Comparison of ENCODE assay signal across 8 cellular contexts in the genomic region with DNA sequence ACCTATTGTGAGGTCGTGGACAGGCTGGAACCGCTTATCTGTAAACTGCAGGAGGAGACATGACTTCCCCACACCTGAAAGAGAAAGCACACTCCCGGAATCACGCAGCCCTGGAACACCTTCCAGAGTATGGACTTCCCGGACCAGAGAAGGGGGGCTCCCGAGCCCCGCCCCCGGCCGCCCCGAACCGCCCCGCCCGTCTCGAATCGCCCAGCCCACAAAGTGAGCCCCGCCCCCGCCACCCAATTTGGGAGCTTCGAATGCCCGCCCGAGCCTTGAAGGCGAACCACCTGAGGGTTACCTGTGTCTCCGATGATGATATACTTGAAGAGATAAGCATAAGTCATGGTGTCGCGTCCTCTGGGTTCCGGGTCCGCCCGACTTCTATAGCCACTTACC. TPM values are rescaled to one million over a fixed set of nuclear protein-coding genes. Genes with fewer than 3 reads are reported as not detected.
DNase-seq lines count a peak whose midpoint lies in the region; ATAC-seq, FAIRE-seq and TF ChIP-seq lines count a peak whose summit lies in the region.

No MANE protein-coding gene starts in this region.

- no peaks in the 10 kb centered on the region for H3K36me3 ChIP-seq in BJ (ENCODE audit: control insufficient read depth, insufficient read depth, low read length)
- peaks cover 9% of the 10 kb centered on the region; the same call in 1 of the 2 replicates for H3K36me3 ChIP-seq in Karpas-422 (ENCODE audit: insufficient read depth, low read length)
- peaks cover 9 to 26% (median 11%) of the 10 kb centered on the region in 5 donors for H3K36me3 ChIP-seq in subcutaneous abdominal adipose tissue (ENCODE audit: control insufficient read depth in 5 of 5, insufficient read depth in 5 of 5, low read length in 5 of 5)

- H3K4me3 ChIP-seq in BJ (ENCODE audit: low read depth, low read length): peak overlapping the region; percentile 94
- H3K4me3 ChIP-seq in Karpas-422 (ENCODE audit: low read length): peak overlapping the region; percentile 98
- H3K4me3 ChIP-seq in epithelial cell of proximal tubule (ENCODE audit: low read depth, low read length): peak overlapping the region; percentile 96
- H3K4me3 ChIP-seq in subcutaneous abdominal adipose tissue (ENCODE audit: low read depth in 1 of 5, low read length in 5 of 5): peak overlapping the region; percentile 84 to 100 (median 99)

- no peak for FAIRE-seq in GM19239 (lab: Jason Lieb, UNC)

- H3K4me1 ChIP-seq in Karpas-422 (ENCODE audit: low read length): peaks cover 23% of the 10 kb centered on the region
- H3K4me1 ChIP-seq in subcutaneous abdominal adipose tissue (ENCODE audit: control insufficient read depth in 5 of 5, insufficient read depth in 5 of 5, low read length in 5 of 5): peaks cover 0 to 24% (median 19%) of the 10 kb centered on the region in 5 donors

- peaks cover 23% of the 10 kb centered on the region for H3K36me3 Mint-ChIP-seq in activated CD8-positive, alpha-beta T cell treated with anti-CD3 and anti-CD28 coated beads, Interleukin-2, amount 10 ng/mL, durations not matched to agents 7 days and 5 days (ENCODE audit: low read depth)
- H3K36me3 Mint-ChIP-seq in naive thymus-derived CD8-positive, alpha-beta T cell: peaks cover 0 to 52% (median 1%) of the 10 kb centered on the region in 3 donors

- POLR2A ChIA-PET in BJ (lab: Charles Lee): interaction anchor here (0.6 to 1.0 kb wide), 2 partner anchors 50 to 406 kb away, joined by 4 to 6 read pairs; a partner anchor contains a TSS
- POLR2A ChIA-PET in activated CD8-positive, alpha-beta T cell treated with anti-CD3 and anti-CD28 coated beads, Interleukin-2, amount 10 ng/mL, durations not matched to agents 7 days and 5 days (lab: Charles Lee): interaction anchor here (0.6 to 2.5 kb wide), 6 partner anchors 19 to 1844 kb away, joined by 3 to 20 read pairs (median 4); a partner anchor contains a TSS
- POLR2A ChIA-PET in naive thymus-derived CD8-positive, alpha-beta T cell (lab: Charles Lee): interaction anchor here (0.6 to 3.5 kb wide), 11 partner anchors 10 to 1736 kb away, joined by 3 to 42 read pairs (median 5); a partner anchor contains a TSS

- peak overlapping the region; percentile 45 for H2AFZ ChIP-seq in Karpas-422 (ENCODE audit: low read length)

- H3K4me3 Mint-ChIP-seq in activated CD8-positive, alpha-beta T cell treated with anti-CD3 and anti-CD28 coated beads, Interleukin-2, amount 10 ng/mL, durations not matched to agents 7 days and 5 days: peak overlapping the region; percentile 98
- peak overlapping the region; percentile 93 to 100 (median 100) for H3K4me3 Mint-ChIP-seq in naive thymus-derived CD8-positive, alpha-beta T cell

- H4K20me1 ChIP-seq in Karpas-422 (ENCODE audit: insufficient read depth, low read depth, low read length): peaks cover 16% of the 10 kb centered on the region; the same call in 1 of the 2 replicates

- DNase-seq in BJ (ENCODE audit: low read depth) (no peak), GM19239 (ENCODE audit: insufficient read length, low spot score) (peak; percentile 38), Karpas-422 (no peak), epithelial cell of proximal tubule (ENCODE audit: low read depth) (no peak)
- DNase-seq in activated CD8-positive, alpha-beta T cell treated with anti-CD3 and anti-CD28 coated beads, Interleukin-2, amount 10 ng/mL, durations not matched to agents 7 days and 5 days: no peak
- DNase-seq in naive thymus-derived CD8-positive, alpha-beta T cell: peak in 4 of 10 donors; percentile 74 to 91 (median 90)

- ATAC-seq in activated CD8-positive, alpha-beta T cell treated with anti-CD3 and anti-CD28 coated beads, Interleukin-2, amount 10 ng/mL, durations not matched to agents 7 days and 5 days: no peak
- ATAC-seq in naive thymus-derived CD8-positive, alpha-beta T cell: peak in 1 of 2 donors; percentile 59
- ATAC-seq in GM21515 (IDR thresholded peaks at IDR 0.05; ENCODE audit: unreplicated experiment): no peak

- H3K27ac ChIP-seq in Karpas-422 (ENCODE audit: low read length) (peak overlapping the region; percentile 13; the same call in 1 of the 2 replicates), subcutaneous abdominal adipose tissue (ENCODE audit: low read depth, low read length) (peak overlapping the region; percentile 89)

- peaks cover 31% of the 10 kb centered on the region for H3K4me1 Mint-ChIP-seq in activated CD8-positive, alpha-beta T cell treated with anti-CD3 and anti-CD28 coated beads, Interleukin-2, amount 10 ng/mL, durations not matched to agents 7 days and 5 days (ENCODE audit: low read depth)
- peaks cover 13 to 50% (median 43%) of the 10 kb centered on the region in 4 donors for H3K4me1 Mint-ChIP-seq in naive thymus-derived CD8-positive, alpha-beta T cell

- no peaks in the 10 kb centered on the region for H3K27me3 Mint-ChIP-seq in activated CD8-positive, alpha-beta T cell treated with anti-CD3 and anti-CD28 coated beads, Interleukin-2, amount 10 ng/mL, durations not matched to agents 7 days and 5 days (ENCODE audit: low read depth)
- no peaks in the 10 kb centered on the region for H3K27me3 Mint-ChIP-seq in naive thymus-derived CD8-positive, alpha-beta T cell

- no peaks in the 10 kb centered on the region for H3K9me2 ChIP-seq in Karpas-422 (replicated peaks; ENCODE audit: insufficient read depth, low read length)

- peaks cover 75% of the 10 kb centered on the region for H3K79me2 ChIP-seq in Karpas-422 (ENCODE audit: low read length)

- TF ChIP-seq CTCF in BJ (IDR thresholded peaks at IDR 0.05; ENCODE audit: insufficient read depth, low read depth, low read length): no peak
- TF ChIP-seq CTCF in epithelial cell of proximal tubule (conservative IDR thresholded peaks at IDR 0.05; ENCODE audit: low read depth, low read length): no peak

- H3K9ac ChIP-seq in Karpas-422 (ENCODE audit: low read length) (peak overlapping the region; percentile 77), subcutaneous abdominal adipose tissue (ENCODE audit: low read length in 5 of 5) (peak overlapping the region; percentile 57 to 84 (median 76))

- H3K4me2 ChIP-seq in Karpas-422 (ENCODE audit: low read depth, low read length, poor library complexity, severe bottlenecking): peak overlapping the region; percentile 93

- CTCF ChIA-PET in BJ (lab: Yijun Ruan, JAX): interaction anchor here (0.6 to 2.7 kb wide), 9 partner anchors 10 to 85 kb away, joined by 3 to 14 read pairs (median 5); a partner anchor contains a TSS
- CTCF ChIA-PET in activated CD8-positive, alpha-beta T cell treated with anti-CD3 and anti-CD28 coated beads, Interleukin-2, amount 10 ng/mL, durations not matched to agents 7 days and 5 days (lab: Charles Lee): interaction anchor here (0.6 to 4.7 kb wide), 10 partner anchors 10 to 94 kb away, joined by 3 to 57 read pairs (median 10); a partner anchor contains a TSS

- peak overlapping the region; percentile 99 for H3K27ac Mint-ChIP-seq in activated CD8-positive, alpha-beta T cell treated with anti-CD3 and anti-CD28 coated beads, Interleukin-2, amount 10 ng/mL, durations not matched to agents 7 days and 5 days
- peak overlapping the region; percentile 97 to 100 (median 99) for H3K27ac Mint-ChIP-seq in naive thymus-derived CD8-positive, alpha-beta T cell

- no peaks in the 10 kb centered on the region for H3K27me3 ChIP-seq in BJ (ENCODE audit: control insufficient read depth, insufficient read depth, low read length)
- no peaks in the 10 kb centered on the region for H3K27me3 ChIP-seq in Karpas-422 (ENCODE audit: low read length)
- no peaks in the 10 kb centered on the region for H3K27me3 ChIP-seq in subcutaneous abdominal adipose tissue (ENCODE audit: control insufficient read depth in 5 of 5, insufficient read depth in 4 of 5, low read length in 5 of 5)

- no peaks in the 10 kb centered on the region for H3K9me3 Mint-ChIP-seq in activated CD8-positive, alpha-beta T cell treated with anti-CD3 and anti-CD28 coated beads, Interleukin-2, amount 10 ng/mL, durations not matched to agents 7 days and 5 days (ENCODE audit: insufficient read depth)
- H3K9me3 Mint-ChIP-seq in naive thymus-derived CD8-positive, alpha-beta T cell: no peaks in the 10 kb centered on the region

- H3K9me3 ChIP-seq in Karpas-422 (ENCODE audit: low read length) (no peaks in the 10 kb centered on the region), subcutaneous abdominal adipose tissue (ENCODE audit: control insufficient read depth in 5 of 5, low read length in 5 of 5) (no peaks in the 10 kb centered on the region)

RNA-seq across cellular contexts. Expression of a gene that starts 0.2 kb away (rescaled TPM):
- polyA plus RNA-seq in BJ (2011; rRNA removed): 20.3 and 29.9 TPM in 2 replicates
- 11.9 and 14.3 TPM in 2 replicates for polyA minus RNA-seq in BJ (2011; rRNA and poly(A)+ RNA removed)
- 37.6 and 40.3 TPM in 2 replicates for total RNA-seq in Karpas-422 (2014; rRNA removed; shearing (Covaris generic); ENCODE audit: low replicate concordance)
- total RNA-seq in activated CD8-positive, alpha-beta T cell treated with anti-CD3 and anti-CD28 coated beads, Interleukin-2, amount 10 ng/mL, durations not matched to agents 7 days and 5 days: 10 to 100 TPM; 20.7 to 22.1 TPM
- total RNA-seq in epithelial cell of proximal tubule: 11.7 and 13.2 TPM in 2 replicates
- 10 to 100 TPM; 28.5 to 29.2 TPM for total RNA-seq in naive thymus-derived CD8-positive, alpha-beta T cell
- 10 to 100 TPM in 1 of 3 donors, 1 to 10 TPM in 2; 8.7 to 11.0 (median 9.9) TPM for polyA plus RNA-seq in naive thymus-derived CD8-positive, alpha-beta T cell

RNA-seq across cellular contexts. Expression of a gene that starts 0.5 kb away (rescaled TPM):
- 105 and 141 TPM in 2 replicates for polyA plus RNA-seq in BJ (2011; rRNA removed)
- 80.1 and 123 TPM in 2 replicates for polyA minus RNA-seq in BJ (2011; rRNA and poly(A)+ RNA removed)
- total RNA-seq in Karpas-422 (2014; rRNA removed; shearing (Covaris generic); ENCODE audit: low replicate concordance): 32.3 and 56.7 TPM in 2 replicates
- total RNA-seq in activated CD8-positive, alpha-beta T cell treated with anti-CD3 and anti-CD28 coated beads, Interleukin-2, amount 10 ng/mL, durations not matched to agents 7 days and 5 days: 10 to 100 TPM; 66.2 to 71.1 TPM
- 28.2 and 28.8 TPM in 2 replicates for total RNA-seq in epithelial cell of proximal tubule
- total RNA-seq in naive thymus-derived CD8-positive, alpha-beta T cell: 10 to 100 TPM; 86.2 to 90.2 TPM
- 10 to 100 TPM; 68.6 to 87.5 (median 75.8) TPM for polyA plus RNA-seq in naive thymus-derived CD8-positive, alpha-beta T cell

RNA-seq across cellular contexts. Expression of a gene that starts 20.6 kb away (rescaled TPM):
- polyA plus RNA-seq in BJ (2011; rRNA removed): 16.8 and 25.4 TPM in 2 replicates
- polyA minus RNA-seq in BJ (2011; rRNA and poly(A)+ RNA removed): 69.2 and 83.3 TPM in 2 replicates
- total RNA-seq in Karpas-422 (2014; rRNA removed; shearing (Covaris generic); ENCODE audit: low replicate concordance): 152 and 158 TPM in 2 replicates
- total RNA-seq in activated CD8-positive, alpha-beta T cell treated with anti-CD3 and anti-CD28 coated beads, Interleukin-2, amount 10 ng/mL, durations not matched to agents 7 days and 5 days: 100 to 1,000 TPM; 116 to 119 TPM
- total RNA-seq in epithelial cell of proximal tubule: 43.9 and 50.1 TPM in 2 replicates
- 100 to 1,000 TPM; 136 to 146 TPM for total RNA-seq in naive thymus-derived CD8-positive, alpha-beta T cell
- polyA plus RNA-seq in naive thymus-derived CD8-positive, alpha-beta T cell: 10 to 100 TPM; 20.7 to 34.9 (median 29.4) TPM

RNA-seq across cellular contexts. Expression of a gene that starts 34.6 kb away (rescaled TPM):
- polyA plus RNA-seq in BJ (2011; rRNA removed): 52.3 and 63.3 TPM in 2 replicates
- polyA minus RNA-seq in BJ (2011; rRNA and poly(A)+ RNA removed): 43.9 and 77.6 TPM in 2 replicates
- 83.1 and 105 TPM in 2 replicates for total RNA-seq in Karpas-422 (2014; rRNA removed; shearing (Covaris generic); ENCODE audit: low replicate concordance)
- total RNA-seq in activated CD8-positive, alpha-beta T cell treated with anti-CD3 and anti-CD28 coated beads, Interleukin-2, amount 10 ng/mL, durations not matched to agents 7 days and 5 days: 10 to 100 TPM; 68.3 to 70.8 TPM
- total RNA-seq in epithelial cell of proximal tubule: 78.9 and 81.7 TPM in 2 replicates
- total RNA-seq in naive thymus-derived CD8-positive, alpha-beta T cell: 100 to 1,000 TPM; 113 to 116 TPM
- 10 to 100 TPM; 12.4 to 24.5 (median 20.5) TPM for polyA plus RNA-seq in naive thymus-derived CD8-positive, alpha-beta T cell

RNA-seq across cellular contexts. Expression of a gene that starts 49.6 kb away (rescaled TPM):
- polyA plus RNA-seq in BJ (2011; rRNA removed): 4.0 and 7.2 TPM in 2 replicates
- polyA minus RNA-seq in BJ (2011; rRNA and poly(A)+ RNA removed): 8.1 and 8.2 TPM in 2 replicates
- total RNA-seq in Karpas-422 (2014; rRNA removed; shearing (Covaris generic); ENCODE audit: low replicate concordance): not detected in 2 replicates
- total RNA-seq in activated CD8-positive, alpha-beta T cell treated with anti-CD3 and anti-CD28 coated beads, Interleukin-2, amount 10 ng/mL, durations not matched to agents 7 days and 5 days: 1 to 10 TPM; 1.9 to 2.0 TPM
- total RNA-seq in epithelial cell of proximal tubule: 12.1 and 29.7 TPM in 2 replicates
- 1 to 10 TPM; 6.2 to 6.7 TPM for total RNA-seq in naive thymus-derived CD8-positive, alpha-beta T cell
- 1 to 10 TPM; 2.5 to 3.8 (median 2.5) TPM for polyA plus RNA-seq in naive thymus-derived CD8-positive, alpha-beta T cell
